8 cellular contexts compared by ENCODE assay signal in the genomic region with DNA sequence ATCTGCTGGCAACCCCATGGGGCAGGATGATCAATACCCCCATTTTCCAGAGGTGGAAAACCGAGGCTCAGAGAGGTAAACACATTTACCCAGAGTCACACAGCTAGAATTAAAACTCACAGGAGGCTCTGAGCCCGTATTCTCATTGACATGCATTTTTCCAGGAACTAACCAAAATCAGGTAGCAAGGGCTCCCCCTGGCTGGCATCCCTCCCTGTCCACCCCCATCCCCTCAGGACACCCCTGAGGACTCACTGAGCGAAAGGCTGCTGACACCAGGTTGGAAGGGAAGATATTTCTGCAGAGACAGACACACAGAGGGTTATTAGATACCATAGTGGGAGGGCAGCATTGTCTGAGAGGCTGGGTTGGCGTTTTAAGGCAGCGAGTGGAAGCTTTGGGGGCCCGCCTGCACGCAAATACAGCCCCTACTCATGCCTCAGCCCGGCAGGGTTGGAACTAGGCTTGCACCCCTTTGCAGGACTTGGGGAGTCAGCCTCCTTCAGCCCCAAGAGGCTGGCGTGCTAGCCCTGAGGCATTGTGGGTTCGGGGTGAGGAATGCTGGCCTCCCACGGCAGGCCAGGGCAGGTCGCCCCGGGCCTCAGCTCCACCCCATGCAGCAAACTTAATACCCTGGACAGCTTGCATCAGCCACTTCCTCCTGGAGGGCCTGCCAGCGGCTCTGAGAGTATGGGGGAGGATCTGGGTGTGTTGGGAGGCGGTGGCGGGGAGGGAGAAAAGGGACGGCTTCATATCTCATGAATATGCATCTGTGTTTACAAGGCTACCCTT. TPM values are rescaled to one million over a fixed set of nuclear protein-coding genes. Genes with fewer than 3 reads are reported as not detected.
DNase-seq lines count a peak whose midpoint lies in the region; ATAC-seq and TF ChIP-seq lines count a peak whose summit lies in the region.

No MANE protein-coding gene starts in this region.

- H3K9me3 ChIP-seq in CD8-positive, alpha-beta memory T cell (ENCODE audit: low read length): no peaks in the 10 kb centered on the region
- no peaks in the 10 kb centered on the region for H3K9me3 ChIP-seq in lung (ENCODE audit: control insufficient read depth in 2 of 2, insufficient read depth in 1 of 2, low read length in 1 of 2)

- WGBS in lung, 2 donors: 32 to 33% methylated on average over 17 of the region's 17 CpGs

- no peaks in the 10 kb centered on the region for H3K9me3 Mint-ChIP-seq in CD8-positive, alpha-beta memory T cell
- H3K9me3 Mint-ChIP-seq in WTC11: no peaks in the 10 kb centered on the region
- H3K9me3 Mint-ChIP-seq in stimulated activated effector memory CD8-positive, alpha-beta T cell treated with anti-CD3 and anti-CD28 coated beads, Interleukin-12 subunit alpha, Interleukin-12 subunit beta, amount 100 ng/mL, for 72 hours: no peaks in the 10 kb centered on the region

- ATAC-seq in GM19455 (IDR thresholded peaks at IDR 0.05; ENCODE audit: unreplicated experiment) (peak; percentile 38), WTC11 (peak; percentile 39), lung (ENCODE audit: insufficient read depth, low FRiP score) (peak; percentile 61), GM21576 (IDR thresholded peaks at IDR 0.05; ENCODE audit: unreplicated experiment) (no peak)
- ATAC-seq in stimulated activated effector memory CD8-positive, alpha-beta T cell treated with anti-CD3 and anti-CD28 coated beads, Interleukin-12 subunit alpha, Interleukin-12 subunit beta, amount 100 ng/mL, for 72 hours: peak; percentile 64

- no peaks in the 10 kb centered on the region for H3K27me3 ChIP-seq in CD8-positive, alpha-beta memory T cell (ENCODE audit: insufficient read depth, low read length, poor library complexity, severe bottlenecking)
- no peaks in the 10 kb centered on the region for H3K27me3 ChIP-seq in lung (ENCODE audit: control insufficient read depth, insufficient read depth)

- H3K36me3 Mint-ChIP-seq in CD8-positive, alpha-beta memory T cell: peaks cover 0 to 30% (median 5%) of the 10 kb centered on the region in 3 donors
- peaks cover 47% of the 10 kb centered on the region for H3K36me3 Mint-ChIP-seq in WTC11
- H3K36me3 Mint-ChIP-seq in stimulated activated effector memory CD8-positive, alpha-beta T cell treated with anti-CD3 and anti-CD28 coated beads, Interleukin-12 subunit alpha, Interleukin-12 subunit beta, amount 100 ng/mL, for 72 hours: peaks cover 93% of the 10 kb centered on the region

- no peak for TF ChIP-seq CTCF in WTC11 (IDR thresholded peaks at IDR 0.05)
- TF ChIP-seq CTCF in lung (IDR thresholded peaks at IDR 0.05; ENCODE audit: control extremely low read depth, extremely low read depth): no peak

- H3K27me3 Mint-ChIP-seq in CD8-positive, alpha-beta memory T cell: no peaks in the 10 kb centered on the region
- H3K27me3 Mint-ChIP-seq in WTC11 (ENCODE audit: low read depth): peaks cover 8% of the 10 kb centered on the region

- peak overlapping the region; percentile 92 for H3K27ac ChIP-seq in CD8-positive, alpha-beta memory T cell (ENCODE audit: low read depth, low read length)
- peak overlapping the region in 1 of 2 donors; percentile 79 for H3K27ac ChIP-seq in lung (ENCODE audit: low read depth in 1 of 2, low read length in 1 of 2)

- H3K4me1 Mint-ChIP-seq in CD8-positive, alpha-beta memory T cell: peaks cover 53 to 60% (median 59%) of the 10 kb centered on the region in 3 donors
- peaks cover 45% of the 10 kb centered on the region for H3K4me1 Mint-ChIP-seq in WTC11
- peaks cover 63% of the 10 kb centered on the region for H3K4me1 Mint-ChIP-seq in stimulated activated effector memory CD8-positive, alpha-beta T cell treated with anti-CD3 and anti-CD28 coated beads, Interleukin-12 subunit alpha, Interleukin-12 subunit beta, amount 100 ng/mL, for 72 hours

- H3K27ac Mint-ChIP-seq in CD8-positive, alpha-beta memory T cell: peak overlapping the region; percentile 95 to 100 (median 96)
- H3K27ac Mint-ChIP-seq in WTC11: peak overlapping the region; percentile 92
- peak overlapping the region; percentile 100 for H3K27ac Mint-ChIP-seq in stimulated activated effector memory CD8-positive, alpha-beta T cell treated with anti-CD3 and anti-CD28 coated beads, Interleukin-12 subunit alpha, Interleukin-12 subunit beta, amount 100 ng/mL, for 72 hours

- CTCF ChIA-PET in CD8-positive, alpha-beta memory T cell (lab: Charles Lee): interaction anchor here (0.7 to 4.4 kb wide), 6 partner anchors 12 to 56 kb away, joined by 3 to 16 read pairs (median 8); no protein-coding TSS in a partner anchor
- CTCF ChIA-PET in WTC11 (lab: Charles Lee): interaction anchor here (0.5 to 3.2 kb wide), 8 partner anchors 17 to 229 kb away, joined by 3 to 14 read pairs (median 6); no protein-coding TSS in a partner anchor

- peak overlapping the region; percentile 88 for H3K4me3 ChIP-seq in CD8-positive, alpha-beta memory T cell (ENCODE audit: low read length)
- peak overlapping the region; percentile 23 for H3K4me3 ChIP-seq in lung

- POLR2A ChIA-PET in CD8-positive, alpha-beta memory T cell (lab: Charles Lee): interaction anchor here (0.8 to 1.4 kb wide), 3 partner anchors 16 to 184 kb away, joined by 3 to 6 read pairs (median 4); no protein-coding TSS in a partner anchor
- POLR2A ChIA-PET in WTC11 (lab: Charles Lee): interaction anchor here (0.6 to 1.3 kb wide), 9 partner anchors 13 to 634 kb away, joined by 3 to 6 read pairs (median 3); a partner anchor contains a TSS

- H3K4me3 Mint-ChIP-seq in CD8-positive, alpha-beta memory T cell: peak overlapping the region; percentile 87 to 97 (median 92)
- peak overlapping the region; percentile 95 for H3K4me3 Mint-ChIP-seq in WTC11
- peak overlapping the region; percentile 99 for H3K4me3 Mint-ChIP-seq in stimulated activated effector memory CD8-positive, alpha-beta T cell treated with anti-CD3 and anti-CD28 coated beads, Interleukin-12 subunit alpha, Interleukin-12 subunit beta, amount 100 ng/mL, for 72 hours

- peaks cover 45% of the 10 kb centered on the region for H3K4me1 ChIP-seq in CD8-positive, alpha-beta memory T cell (ENCODE audit: insufficient read depth, low read length)
- peaks cover 0 to 8% of the 10 kb centered on the region in 2 donors for H3K4me1 ChIP-seq in lung (ENCODE audit: control insufficient read depth in 2 of 2, insufficient read depth in 2 of 2, low read length in 2 of 2)

- DNase-seq in CD8-positive, alpha-beta memory T cell: peak in 2 of 5 donors; percentile 24 to 66
- DNase-seq in NCI-H2107 treated with DMSO at 0.1 percent for 48 hours (lab: John Stamatoyannopoulos, UW; ENCODE audit: unreplicated experiment) (peak; percentile 87), WTC11 (ENCODE audit: low spot score) (peak; percentile 82), dedifferentiated amniotic fluid mesenchymal stem cell (ENCODE audit: extremely low spot score) (peak; percentile 93), lung (ENCODE audit: low spot score) (peak; percentile 90)
- peak; percentile 38 to 90 for DNase-seq in stimulated activated effector memory CD8-positive, alpha-beta T cell treated with anti-CD3 and anti-CD28 coated beads, Interleukin-12 subunit alpha, Interleukin-12 subunit beta, amount 100 ng/mL, for 72 hours (ENCODE audit: low spot score in 2 of 2)

- peaks cover 5% of the 10 kb centered on the region for H3K36me3 ChIP-seq in CD8-positive, alpha-beta memory T cell (ENCODE audit: insufficient read depth, low read length)
- H3K36me3 ChIP-seq in lung (ENCODE audit: control insufficient read depth in 2 of 2, insufficient read depth in 2 of 2, low read length in 2 of 2): peaks cover 0 to 28% of the 10 kb centered on the region in 2 donors

TF ChIP-seq in WTC11, 78 proteins besides CTCF, POLR2A, EP300 and RAD21 (continues in another document):
- TF ChIP-seq, protein P1, sequence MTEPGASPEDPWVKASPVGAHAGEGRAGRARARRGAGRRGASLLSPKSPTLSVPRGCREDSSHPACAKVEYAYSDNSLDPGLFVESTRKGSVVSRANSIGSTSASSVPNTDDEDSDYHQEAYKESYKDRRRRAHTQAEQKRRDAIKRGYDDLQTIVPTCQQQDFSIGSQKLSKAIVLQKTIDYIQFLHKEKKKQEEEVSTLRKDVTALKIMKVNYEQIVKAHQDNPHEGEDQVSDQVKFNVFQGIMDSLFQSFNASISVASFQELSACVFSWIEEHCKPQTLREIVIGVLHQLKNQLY (CRISPR knock-in tag; IDR thresholded peaks at IDR 0.05): no peak
- TF ChIP-seq GABPB1 (CRISPR knock-in tag; IDR thresholded peaks at IDR 0.05) (peak; percentile 100), ZNF219 (CRISPR knock-in tag; IDR thresholded peaks at IDR 0.05; ENCODE audit: borderline replicate concordance) (no peak), GRHL2 (CRISPR knock-in tag; IDR thresholded peaks at IDR 0.05; ENCODE audit: insufficient replicate concordance, severe bottlenecking) (no peak)
- TF ChIP-seq, protein P2, sequence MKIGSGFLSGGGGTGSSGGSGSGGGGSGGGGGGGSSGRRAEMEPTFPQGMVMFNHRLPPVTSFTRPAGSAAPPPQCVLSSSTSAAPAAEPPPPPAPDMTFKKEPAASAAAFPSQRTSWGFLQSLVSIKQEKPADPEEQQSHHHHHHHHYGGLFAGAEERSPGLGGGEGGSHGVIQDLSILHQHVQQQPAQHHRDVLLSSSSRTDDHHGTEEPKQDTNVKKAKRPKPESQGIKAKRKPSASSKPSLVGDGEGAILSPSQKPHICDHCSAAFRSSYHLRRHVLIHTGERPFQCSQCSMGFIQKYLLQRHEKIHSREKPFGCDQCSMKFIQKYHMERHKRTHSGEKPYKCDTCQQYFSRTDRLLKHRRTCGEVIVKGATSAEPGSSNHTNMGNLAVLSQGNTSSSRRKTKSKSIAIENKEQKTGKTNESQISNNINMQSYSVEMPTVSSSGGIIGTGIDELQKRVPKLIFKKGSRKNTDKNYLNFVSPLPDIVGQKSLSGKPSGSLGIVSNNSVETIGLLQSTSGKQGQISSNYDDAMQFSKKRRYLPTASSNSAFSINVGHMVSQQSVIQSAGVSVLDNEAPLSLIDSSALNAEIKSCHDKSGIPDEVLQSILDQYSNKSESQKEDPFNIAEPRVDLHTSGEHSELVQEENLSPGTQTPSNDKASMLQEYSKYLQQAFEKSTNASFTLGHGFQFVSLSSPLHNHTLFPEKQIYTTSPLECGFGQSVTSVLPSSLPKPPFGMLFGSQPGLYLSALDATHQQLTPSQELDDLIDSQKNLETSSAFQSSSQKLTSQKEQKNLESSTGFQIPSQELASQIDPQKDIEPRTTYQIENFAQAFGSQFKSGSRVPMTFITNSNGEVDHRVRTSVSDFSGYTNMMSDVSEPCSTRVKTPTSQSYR (CRISPR knock-in tag; IDR thresholded peaks at IDR 0.05): 0 out of 2 replicates have a peak, but pooled peaks have one; percentile 48

RNA-seq across cellular contexts. Expression of a gene that starts 3.9 kb away (rescaled TPM):
- 100 to 1,000 TPM; 377 to 380 TPM for total RNA-seq in CD8-positive, alpha-beta memory T cell
- polyA plus RNA-seq in CD8-positive, alpha-beta memory T cell: 19.1 TPM
- total RNA-seq in WTC11 (2021): 173 to 239 TPM (median 187 TPM) in 3 replicates
- total RNA-seq in lung: 100 to 1,000 TPM in 1 of 2 donors, 10 to 100 TPM in 1; 38.2 to 216 TPM
- 100 to 1,000 TPM in 1 of 2 donors, 10 to 100 TPM in 1; 97.0 to 116 TPM for polyA plus RNA-seq in lung

RNA-seq across cellular contexts. Expression of a gene that starts 38.2 kb away (rescaled TPM):
- 10 to 100 TPM; 68.8 to 70.4 TPM for total RNA-seq in CD8-positive, alpha-beta memory T cell
- polyA plus RNA-seq in CD8-positive, alpha-beta memory T cell: 23.2 TPM
- total RNA-seq in WTC11 (2021) (126 to 144 TPM (median 137 TPM) in 3 replicates), lung (10 to 100 TPM; 71.6 to 86.8 TPM)
- 10 to 100 TPM; 71.9 to 86.6 TPM for polyA plus RNA-seq in lung

RNA-seq across cellular contexts. Expression of a gene that starts 38.6 kb away (rescaled TPM):
- total RNA-seq in CD8-positive, alpha-beta memory T cell: 10 to 100 TPM; 21.6 to 24.4 TPM
- polyA plus RNA-seq in CD8-positive, alpha-beta memory T cell: 6.4 TPM
- total RNA-seq in WTC11 (2021) (23.4 to 26.1 TPM (median 24.1 TPM) in 3 replicates), lung (10 to 100 TPM; 16.1 to 23.9 TPM)
- 10 to 100 TPM; 10.8 to 14.4 TPM for polyA plus RNA-seq in lung
